Comparison of ENCODE assay signal across 12 cellular contexts in the genomic region with DNA sequence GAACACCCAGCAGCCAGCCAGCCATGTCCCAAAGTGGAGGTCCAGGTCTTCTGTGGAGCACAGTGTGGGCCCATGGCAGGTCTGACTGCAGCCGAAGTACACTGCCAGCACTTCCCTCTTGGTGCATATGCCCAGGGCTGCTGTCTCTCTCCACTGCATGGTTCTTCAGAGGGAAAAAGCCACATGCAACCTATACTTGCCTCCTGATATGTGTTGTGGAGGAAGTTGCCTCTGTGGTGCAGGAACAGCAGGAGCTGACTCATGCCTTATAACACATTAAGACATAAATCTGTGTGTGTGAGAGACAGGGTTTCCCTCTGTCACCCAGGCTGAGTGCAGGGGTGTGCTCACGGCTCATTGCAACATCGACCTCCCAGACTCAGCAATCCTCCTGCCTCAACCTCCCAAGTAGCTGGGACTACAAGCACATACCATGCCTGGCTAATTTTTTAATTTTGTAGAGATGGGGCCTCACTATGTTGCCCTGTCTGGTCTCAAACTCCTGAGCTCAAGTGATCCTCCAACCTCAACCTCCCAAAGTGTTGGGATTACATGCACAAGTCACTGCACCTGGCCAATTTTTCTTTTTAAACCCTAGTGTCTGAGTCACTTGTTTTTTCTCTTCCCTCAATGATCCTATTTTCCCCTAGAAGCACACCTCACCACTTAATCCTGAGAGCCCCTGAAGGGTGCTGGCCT.
DNase-seq lines count a peak whose midpoint lies in the region; ATAC-seq and TF ChIP-seq lines count a peak whose summit lies in the region.
"Had no signal": no experiment of that assay in that cellular context is flagged by ENCODE, and none has a peak within 500 bp of the region (broad histone marks: within the 10 kb centered on the region; RNA-seq: fewer than 3 reads in every experiment).

No MANE protein-coding gene starts in this region.

- no peaks in the 10 kb centered on the region for H3K79me2 ChIP-seq in OCI-LY7 (ENCODE audit: insufficient read depth, low read depth, low read length)

- H3K9me3 Mint-ChIP-seq in naive thymus-derived CD8-positive, alpha-beta T cell, result no peaks in the 10 kb centered on the region

- H3K4me3 ChIP-seq in heart right ventricle, result no peak overlapping the region
- H3K4me3 ChIP-seq in OCI-LY7 (ENCODE audit: low read depth, low read length, poor library complexity, severe bottlenecking), result no peak overlapping the region
- H3K4me3 ChIP-seq: skin epidermis had no signal

- no peaks in the 10 kb centered on the region for H3K9me2 ChIP-seq in OCI-LY7 (ENCODE audit: insufficient read depth, low read length)

- H3K9me3 ChIP-seq in heart right ventricle (no peaks in the 10 kb centered on the region), OCI-LY7 (ENCODE audit: low read length) (no peaks in the 10 kb centered on the region)

- no peaks in the 10 kb centered on the region for H4K20me1 ChIP-seq in OCI-LY7 (ENCODE audit: insufficient read depth, low read length)

- H3K4me1 Mint-ChIP-seq in naive thymus-derived CD8-positive, alpha-beta T cell, result no peaks in the 10 kb centered on the region

- WGBS in heart right ventricle, 2 donors, result 86 to 95% methylated on average over 3 of the region's 3 CpGs

- TF ChIP-seq CTCF in heart right ventricle (IDR thresholded peaks at IDR 0.05) (no peak), OCI-LY7 (conservative IDR thresholded peaks at IDR 0.05; ENCODE audit: low read length) (no peak)

- no peak overlapping the region for H2AFZ ChIP-seq in OCI-LY7 (ENCODE audit: low read length)

- no peak overlapping the region for H3K27ac Mint-ChIP-seq in naive thymus-derived CD8-positive, alpha-beta T cell

- peak overlapping the region in 2 of 10 donors; percentile 3 to 48 for H3K27ac ChIP-seq in heart right ventricle
- H3K27ac ChIP-seq in OCI-LY7 (ENCODE audit: low read depth, low read length, poor library complexity, severe bottlenecking), result no peak overlapping the region

- BruUV-seq in OCI-LY7 (replicated peaks; lab: Mats Ljungman, UMichigan), result no TSS peak

- no peaks in the 10 kb centered on the region for H3K36me3 ChIP-seq in heart right ventricle
- H3K36me3 ChIP-seq in OCI-LY7 (ENCODE audit: insufficient read depth, low read length), result no peaks in the 10 kb centered on the region

- no peaks in the 10 kb centered on the region for H3K27me3 ChIP-seq in heart right ventricle

- peaks cover 0 to 29% (median 2%) of the 10 kb centered on the region in 5 donors for H3K27me3 Mint-ChIP-seq in naive thymus-derived CD8-positive, alpha-beta T cell

- H3K4me3 Mint-ChIP-seq in naive thymus-derived CD8-positive, alpha-beta T cell, result no peak overlapping the region

- ATAC-seq in heart right ventricle, result peak; percentile 19 to 77 (median 54)
- no peak for ATAC-seq in naive thymus-derived CD8-positive, alpha-beta T cell

- H3K4me1 ChIP-seq in heart right ventricle, result peaks cover 3 to 61% (median 38%) of the 10 kb centered on the region in 9 donors
- no peaks in the 10 kb centered on the region for H3K4me1 ChIP-seq in OCI-LY7 (ENCODE audit: insufficient read depth, low read length, poor library complexity, severe bottlenecking)

- DNase-seq in H4 (ENCODE audit: low spot score) (peak; percentile 72), SKM-1 (lab: John Stamatoyannopoulos, UW; ENCODE audit: unreplicated experiment) (peak; percentile 90), heart right ventricle (no peak), posterior vena cava (ENCODE audit: low spot score) (peak; percentile 78), OCI-LY7 (ENCODE audit: low spot score) (no peak), T1000 (lab: John Stamatoyannopoulos, UW) (no peak), NCI-H2196 treated with DMSO at 0.1 percent for 48 hours (lab: John Stamatoyannopoulos, UW; ENCODE audit: unreplicated experiment) (no peak)
- no peak for DNase-seq in naive thymus-derived CD8-positive, alpha-beta T cell
- DNase-seq: erythroblast, GF-D8, NCI-H1092 had no signal

- H3K4me2 ChIP-seq in OCI-LY7 (ENCODE audit: low read length), result no peak overlapping the region

- intact Hi-C loops in heart right ventricle (cut with DNase I) (loop anchor here in 5 of 10 donors (5.0 to 10.0 kb wide), 2 partner anchors 95 to 97 kb away; a partner anchor contains a TSS), posterior vena cava (cut with DNase I) (no loop called here), OCI-LY7 (cut with micrococcal nuclease; ENCODE audit: unreplicated experiment) (no loop called here)

- CTCF ChIA-PET in OCI-LY7 (lab: Charles Lee; ENCODE audit: unreplicated experiment), result no interaction called here

- H3K36me3 Mint-ChIP-seq in naive thymus-derived CD8-positive, alpha-beta T cell, result no peaks in the 10 kb centered on the region

- POLR2A ChIA-PET in OCI-LY7 (lab: Charles Lee), result no interaction called here
- POLR2A ChIA-PET in naive thymus-derived CD8-positive, alpha-beta T cell (lab: Charles Lee), result no interaction called here

Comparison
In these comparisons a context has a peak if more than half of its experiments do, and no peak if none do; other contexts are left out.
1. DNase-seq: peak in H4 (single experiment), SKM-1 (single experiment) and posterior vena cava (single experiment); none in heart right ventricle (0 of 2), OCI-LY7 (single experiment), naive thymus-derived CD8-positive, alpha-beta T cell (0 of 10), T1000 (single experiment) and NCI-H2196 treated with DMSO at 0.1 percent for 48 hours (single experiment).
2. ATAC-seq: peak in heart right ventricle (8 of 8); none in naive thymus-derived CD8-positive, alpha-beta T cell (0 of 2).